In the genomic region with DNA sequence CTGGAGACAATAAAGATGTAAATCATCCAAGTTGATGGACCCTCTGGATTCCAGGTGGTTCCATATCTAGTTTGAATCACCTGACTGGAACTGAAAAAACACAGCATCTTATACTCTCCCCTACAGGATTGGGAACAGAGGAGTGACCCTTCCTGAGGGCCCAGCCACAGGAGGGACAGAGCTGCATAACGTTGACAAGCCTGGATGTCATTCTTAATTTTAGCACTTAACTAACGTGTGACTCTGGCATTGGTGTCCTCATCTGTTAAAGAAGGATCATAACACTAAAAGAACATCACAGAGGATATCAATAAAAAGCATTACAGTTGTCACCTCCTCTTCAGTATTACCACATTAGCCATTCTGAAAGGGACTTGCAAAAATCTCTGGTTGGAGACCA, we compare ENCODE assay signal across 36 cellular contexts. TPM values are rescaled to one million over a fixed set of nuclear protein-coding genes. Genes with fewer than 3 reads are reported as not detected.
"Had no signal": no experiment of that assay in that cellular context is flagged by ENCODE, and none has a peak within 500 bp of the region (broad histone marks: within the 10 kb centered on the region; RNA-seq: fewer than 3 reads in every experiment).

No MANE protein-coding gene starts in this region.

- H3K27ac Mint-ChIP-seq: activated B cell treated with CpG ODN at 0.5 μM for 24 hours; activated CD4-positive, alpha-beta memory T cell treated with anti-CD3 and anti-CD28 coated beads for 36 hours; activated CD8-positive, alpha-beta T cell treated with anti-CD3 and anti-CD28 coated beads for 36 hours; activated naive CD4-positive, alpha-beta T cell treated with anti-CD3 and anti-CD28 coated beads, Interleukin-2, amount 10 ng/mL, durations not matched to agents 7 days and 5 days; activated naive CD4-positive, alpha-beta T cell treated with anti-CD3 and anti-CD28 coated beads, Interleukin-2, amount 50 U/mL, for 24 hours; activated naive CD8-positive, alpha-beta T cell; activated naive CD8-positive, alpha-beta T cell treated with anti-CD3 and anti-CD28 coated beads, Interleukin-2, amount 10 ng/mL, durations not matched to agents 7 days and 5 days; activated naive CD8-positive, alpha-beta T cell treated with anti-CD3 and anti-CD28 coated beads, Interleukin-2, amount 50 U/mL, for 24 hours; activated T-cell treated with anti-CD3 and anti-CD28 coated beads, Interleukin-2, amount 50 U/mL, for 72 hours; activated T-helper 2 cell treated with anti-CD3 and anti-CD28 coated beads, Interferon-gamma antibody, Interleukin-2, Interleukin-4, amounts not matched to agents 10 μg/mL and 5 μg/mL and 100 μg/mL, durations not matched to agents 14 hours and 24 hours and 36 hours; brain; T-helper 1 cell treated with Interleukin-12 subunit alpha and Interleukin-12 subunit beta and Interleukin-4 antibody, amounts not matched to agents 30 μg/mL and 1 μg/mL, for 36 hours; T-helper 2 cell treated with Interferon-gamma antibody and Interleukin-4, amounts not matched to agents 5 μg/mL and 100 μg/mL, for 36 hours had no signal

- H3K4me1 Mint-ChIP-seq: activated naive CD4-positive, alpha-beta T cell treated with anti-CD3 and anti-CD28 coated beads, Interleukin-2, amount 10 ng/mL, durations not matched to agents 7 days and 5 days; activated naive CD4-positive, alpha-beta T cell treated with anti-CD3 and anti-CD28 coated beads, Interleukin-2, amount 50 U/mL, for 24 hours; activated naive CD8-positive, alpha-beta T cell treated with anti-CD3 and anti-CD28 coated beads, Interleukin-2, amount 10 ng/mL, durations not matched to agents 7 days and 5 days; activated naive CD8-positive, alpha-beta T cell treated with anti-CD3 and anti-CD28 coated beads, Interleukin-2, amount 50 U/mL, for 24 hours; brain; central memory CD8-positive, alpha-beta T cell had no signal

- H3K27me3 Mint-ChIP-seq: activated B cell treated with CpG ODN at 0.5 μM for 24 hours; activated CD4-positive, alpha-beta memory T cell treated with anti-CD3 and anti-CD28 coated beads for 36 hours; activated CD8-positive, alpha-beta T cell treated with anti-CD3 and anti-CD28 coated beads for 36 hours; activated naive CD4-positive, alpha-beta T cell treated with anti-CD3 and anti-CD28 coated beads, Interleukin-2, amount 10 ng/mL, durations not matched to agents 7 days and 5 days; activated naive CD8-positive, alpha-beta T cell had no signal

- H3K9me3 ChIP-seq: ascending aorta had no signal

- H3K27ac ChIP-seq: ascending aorta, cardiac muscle cell, VCaP had no signal

- H3K27me3 ChIP-seq: ascending aorta, cardiac muscle cell had no signal

- ATAC-seq: activated CD8-positive, alpha-beta T cell treated with anti-CD3 and anti-CD28 coated beads for 36 hours; activated naive CD8-positive, alpha-beta T cell treated with anti-CD3 and anti-CD28 coated beads, Interleukin-2, amount 50 U/mL, for 24 hours; activated T-cell treated with anti-CD3 and anti-CD28 coated beads, Interleukin-2, amount 50 U/mL, for 4 hours; activated T-cell treated with anti-CD3 and anti-CD28 coated beads, Interleukin-2, amount 50 U/mL, for 72 hours had no signal

- H3K4me1 ChIP-seq: ascending aorta had no signal

- H3K36me3 Mint-ChIP-seq: activated naive CD4-positive, alpha-beta T cell treated with anti-CD3 and anti-CD28 coated beads, Interleukin-2, amount 10 ng/mL, durations not matched to agents 7 days and 5 days; activated naive CD8-positive, alpha-beta T cell treated with anti-CD3 and anti-CD28 coated beads, Interleukin-2, amount 10 ng/mL, durations not matched to agents 7 days and 5 days had no signal

- H3K36me3 ChIP-seq: ascending aorta, cardiac muscle cell had no signal

- H3K4me3 Mint-ChIP-seq: activated B cell treated with CpG ODN at 0.5 μM for 24 hours; activated CD4-positive, alpha-beta memory T cell treated with anti-CD3 and anti-CD28 coated beads for 36 hours; activated CD8-positive, alpha-beta T cell treated with anti-CD3 and anti-CD28 coated beads for 36 hours; activated naive CD4-positive, alpha-beta T cell treated with anti-CD3 and anti-CD28 coated beads, Interleukin-2, amount 10 ng/mL, durations not matched to agents 7 days and 5 days; activated naive CD4-positive, alpha-beta T cell treated with anti-CD3 and anti-CD28 coated beads, Interleukin-2, amount 50 U/mL, for 24 hours; activated naive CD8-positive, alpha-beta T cell; activated naive CD8-positive, alpha-beta T cell treated with anti-CD3 and anti-CD28 coated beads, Interleukin-2, amount 10 ng/mL, durations not matched to agents 7 days and 5 days; activated naive CD8-positive, alpha-beta T cell treated with anti-CD3 and anti-CD28 coated beads, Interleukin-2, amount 50 U/mL, for 24 hours; activated T-cell treated with anti-CD3 and anti-CD28 coated beads, Interleukin-2, amount 50 U/mL, for 4 hours; activated T-cell treated with anti-CD3 and anti-CD28 coated beads, Interleukin-2, amount 50 U/mL, for 72 hours; brain; central memory CD8-positive, alpha-beta T cell; T-helper 1 cell treated with Interleukin-12 subunit alpha and Interleukin-12 subunit beta and Interleukin-4 antibody, amounts not matched to agents 30 μg/mL and 1 μg/mL, for 36 hours; T-helper 2 cell treated with Interferon-gamma antibody and Interleukin-4, amounts not matched to agents 5 μg/mL and 100 μg/mL, for 36 hours had no signal

- H3K4me3 ChIP-seq: ascending aorta, cardiac muscle cell had no signal

- DNase-seq: activated B cell treated with CpG ODN at 0.5 μM for 24 hours; activated CD4-positive, alpha-beta memory T cell treated with anti-CD3 and anti-CD28 coated beads for 36 hours; activated CD4-positive, alpha-beta T cell treated with anti-CD3 and anti-CD28 coated beads for 4 hours; activated CD4-positive, alpha-beta T cell treated with anti-CD3 and anti-CD28 coated beads, Interleukin-2, amount 50 U/mL, for 1 hour; activated CD4-positive, alpha-beta T cell treated with anti-CD3 and anti-CD28 coated beads, Interleukin-2, amount 50 U/mL, for 4 hours; activated CD4-positive, CD25-positive, alpha-beta regulatory T cell treated with anti-CD3 and anti-CD28 coated beads, Interleukin-2, amount 50 U/mL, for 72 hours; activated CD8-positive, alpha-beta memory T cell treated with anti-CD3 and anti-CD28 coated beads, Interleukin-2, amount 50 U/mL, for 4 hours; activated CD8-positive, alpha-beta T cell treated with anti-CD3 and anti-CD28 coated beads for 36 hours; activated effector memory CD4-positive, alpha-beta T cell treated with Interleukin-2 at 50 U/mL for 16 hours; activated gamma-delta T cell; activated naive CD4-positive, alpha-beta T cell treated with anti-CD3 and anti-CD28 coated beads, Interleukin-2, amount 10 ng/mL, durations not matched to agents 7 days and 5 days; activated naive CD4-positive, alpha-beta T cell treated with Interleukin-2 at 50 U/mL for 16 hours; activated naive CD8-positive, alpha-beta T cell treated with anti-CD3 and anti-CD28 coated beads, Interleukin-2, amount 10 ng/mL, durations not matched to agents 7 days and 5 days; activated naive CD8-positive, alpha-beta T cell treated with anti-CD3 and anti-CD28 coated beads, Interleukin-2, amount 50 U/mL, for 24 hours; activated T-cell treated with anti-CD3 and anti-CD28 coated beads for 4 hours; activated T-cell treated with anti-CD3 and anti-CD28 coated beads, Interleukin-2, amount 50 U/mL, for 1 hour; activated T-cell treated with anti-CD3 and anti-CD28 coated beads, Interleukin-2, amount 50 U/mL, for 4 hours; activated T-cell treated with anti-CD3 and anti-CD28 coated beads, Interleukin-2, amount 50 U/mL, for 72 hours; amygdala; anterior cingulate cortex; caudate nucleus; cerebellar nuclear complex; T-helper 1 cell; T-helper 2 cell; T-helper 9 cell had no signal

- H3K9me3 Mint-ChIP-seq: activated naive CD4-positive, alpha-beta T cell treated with anti-CD3 and anti-CD28 coated beads, Interleukin-2, amount 10 ng/mL, durations not matched to agents 7 days and 5 days; activated T-cell treated with anti-CD3 and anti-CD28 coated beads, Interleukin-2, amount 50 U/mL, for 4 hours had no signal

RNA-seq across cellular contexts. Expression of a gene that starts 47.7 kb away (rescaled TPM):
- total RNA-seq: activated B cell treated with CpG ODN at 0.5 μM for 24 hours; activated naive CD8-positive, alpha-beta T cell treated with anti-CD3 and anti-CD28 coated beads, Interleukin-2, amount 10 ng/mL, durations not matched to agents 7 days and 5 days; activated T-helper 2 cell treated with anti-CD3 and anti-CD28 coated beads, Interferon-gamma antibody, Interleukin-2, Interleukin-4, amounts not matched to agents 10 μg/mL and 5 μg/mL and 100 μg/mL, durations not matched to agents 14 hours and 24 hours and 36 hours; chondrocyte had no signal
